Comparison of ENCODE assay signal across 16 cellular contexts in genomic region chr17:37761065-37761464, GRCh38. TPM values are rescaled to one million over a fixed set of nuclear protein-coding genes. Genes with fewer than 3 reads are reported as not detected.
A peak's percentile ranks its signal among the peaks of the same experiment; 100 is the strongest.
DNase-seq lines count a peak whose midpoint lies in the region; ATAC-seq and TF ChIP-seq lines count a peak whose summit lies in the region.
"Had no signal": no experiment of that assay in that cellular context is flagged by ENCODE, and none has a peak within 500 bp of the region (broad histone marks: within the 10 kb centered on the region; RNA-seq: fewer than 3 reads in every experiment).

No MANE protein-coding gene starts in this region.

- H3K36me3 Mint-ChIP-seq in activated naive CD4-positive, alpha-beta T cell treated with anti-CD3 and anti-CD28 coated beads, Interleukin-2, amount 50 U/mL, for 72 hours = no peaks in the 10 kb centered on the region
- no peaks in the 10 kb centered on the region for H3K36me3 Mint-ChIP-seq in activated naive CD4-positive, alpha-beta T cell treated with anti-CD3 and anti-CD28 coated beads, Interleukin-2, amount 10 ng/mL, durations not matched to agents 7 days and 5 days

- H3K27me3 Mint-ChIP-seq in activated naive CD4-positive, alpha-beta T cell treated with anti-CD3 and anti-CD28 coated beads, Interleukin-2, amount 10 ng/mL, durations not matched to agents 7 days and 5 days = peaks cover 72% of the 10 kb centered on the region
- H3K27me3 Mint-ChIP-seq: progenitor cell of endocrine pancreas had no signal

- CTCF ChIA-PET in activated naive CD4-positive, alpha-beta T cell treated with anti-CD3 and anti-CD28 coated beads, Interleukin-2, amount 10 ng/mL, durations not matched to agents 7 days and 5 days (lab: Charles Lee) = no interaction called here

- H3K9me3 Mint-ChIP-seq in activated naive CD4-positive, alpha-beta T cell treated with anti-CD3 and anti-CD28 coated beads, Interleukin-2, amount 50 U/mL, for 72 hours = no peaks in the 10 kb centered on the region
- no peaks in the 10 kb centered on the region for H3K9me3 Mint-ChIP-seq in activated naive CD4-positive, alpha-beta T cell treated with anti-CD3 and anti-CD28 coated beads, Interleukin-2, amount 10 ng/mL, durations not matched to agents 7 days and 5 days

- H3K27ac Mint-ChIP-seq in activated naive CD4-positive, alpha-beta T cell treated with anti-CD3 and anti-CD28 coated beads, Interleukin-2, amount 50 U/mL, for 72 hours = peak overlapping the region in 1 of 2 donors; percentile 60
- no peak overlapping the region for H3K27ac Mint-ChIP-seq in activated naive CD4-positive, alpha-beta T cell treated with anti-CD3 and anti-CD28 coated beads, Interleukin-2, amount 10 ng/mL, durations not matched to agents 7 days and 5 days
- H3K27ac Mint-ChIP-seq: progenitor cell of endocrine pancreas had no signal

- no peaks in the 10 kb centered on the region for H4K20me1 ChIP-seq in OCI-LY3 (ENCODE audit: insufficient read depth, low read length)

- peaks cover 49% of the 10 kb centered on the region for H3K4me1 ChIP-seq in OCI-LY3 (ENCODE audit: low read length)
- H3K4me1 ChIP-seq: Peyer's patch had no signal

- peak overlapping the region; percentile 67 for H3K4me3 ChIP-seq in OCI-LY3 (ENCODE audit: low read length)
- H3K4me3 ChIP-seq: Peyer's patch had no signal

- no peaks in the 10 kb centered on the region for H3K9me3 ChIP-seq in OCI-LY3 (ENCODE audit: insufficient read depth, low read length)
- H3K9me3 ChIP-seq: Peyer's patch had no signal

- no peaks in the 10 kb centered on the region for H3K36me3 ChIP-seq in OCI-LY3 (replicated peaks; ENCODE audit: low read depth, low read length)
- H3K36me3 ChIP-seq: Peyer's patch had no signal

- peaks cover 50% of the 10 kb centered on the region for H3K4me1 Mint-ChIP-seq in activated naive CD4-positive, alpha-beta T cell treated with anti-CD3 and anti-CD28 coated beads, Interleukin-2, amount 10 ng/mL, durations not matched to agents 7 days and 5 days

- no peak for TF ChIP-seq CTCF in OCI-LY3 (IDR thresholded peaks at IDR 0.05; ENCODE audit: low read depth, low read length)

- H3K27me3 ChIP-seq in OCI-LY3 (ENCODE audit: low read depth, low read length) = peaks cover 26% of the 10 kb centered on the region
- H3K27me3 ChIP-seq: Peyer's patch had no signal

- H3K4me3 Mint-ChIP-seq in activated naive CD4-positive, alpha-beta T cell treated with anti-CD3 and anti-CD28 coated beads, Interleukin-2, amount 10 ng/mL, durations not matched to agents 7 days and 5 days = no peak overlapping the region

- ATAC-seq in activated naive CD4-positive, alpha-beta T cell treated with anti-CD3 and anti-CD28 coated beads, Interleukin-2, amount 50 U/mL, for 72 hours = peak; percentile 85 to 91
- ATAC-seq in HG02763 (IDR thresholded peaks at IDR 0.05; ENCODE audit: unreplicated experiment) (peak; percentile 53), HG03521 (IDR thresholded peaks at IDR 0.05; ENCODE audit: unreplicated experiment) (no peak)

- DNase-seq in activated naive CD4-positive, alpha-beta T cell treated with anti-CD3 and anti-CD28 coated beads, Interleukin-2, amount 50 U/mL, for 72 hours (ENCODE audit: low spot score in 2 of 2) = no peak
- no peak for DNase-seq in activated naive CD4-positive, alpha-beta T cell treated with anti-CD3 and anti-CD28 coated beads, Interleukin-2, amount 10 ng/mL, durations not matched to agents 7 days and 5 days
- no peak for DNase-seq in NCI-H446 treated with DMSO at 0.1 percent for 48 hours (lab: John Stamatoyannopoulos, UW)
- no peak for DNase-seq in activated effector memory CD4-positive, alpha-beta T cell treated with Interleukin-2 at 50 U/mL for 16 hours
- DNase-seq in germinal center (ENCODE audit: low spot score) = no peak
- DNase-seq: head of caudate nucleus, NCI-H1417 treated with DMSO at 0.1 percent for 48 hours, NCI-H510A, Peyer's patch had no signal

- no peaks in the 10 kb centered on the region for H3K79me2 ChIP-seq in OCI-LY3 (ENCODE audit: low read length)

- H3K9ac ChIP-seq in OCI-LY3 (ENCODE audit: low read length) = peak overlapping the region; percentile 25; the same call in 1 of the 2 replicates

- no peak overlapping the region for H2AFZ ChIP-seq in OCI-LY3 (ENCODE audit: low read depth, low read length)

- H3K4me2 ChIP-seq in OCI-LY3 (ENCODE audit: low read length) = peak overlapping the region; percentile 94

- no peak overlapping the region for H3K27ac ChIP-seq in OCI-LY3 (ENCODE audit: low read length)
- H3K27ac ChIP-seq: epithelial cell of prostate, Peyer's patch had no signal

RNA-seq across cellular contexts. Expression of gene HNF1B, which starts 16.2 kb away (rescaled TPM):
- 1 to 10 TPM in 1 of 2 donors, under 1 TPM in 1; 0.14 to 1.4 TPM for total RNA-seq in activated naive CD4-positive, alpha-beta T cell treated with anti-CD3 and anti-CD28 coated beads, Interleukin-2, amount 50 U/mL, for 72 hours
- total RNA-seq: H4, mononuclear cell had no signal
